21 cellular contexts compared by ENCODE assay signal in the genomic region with DNA sequence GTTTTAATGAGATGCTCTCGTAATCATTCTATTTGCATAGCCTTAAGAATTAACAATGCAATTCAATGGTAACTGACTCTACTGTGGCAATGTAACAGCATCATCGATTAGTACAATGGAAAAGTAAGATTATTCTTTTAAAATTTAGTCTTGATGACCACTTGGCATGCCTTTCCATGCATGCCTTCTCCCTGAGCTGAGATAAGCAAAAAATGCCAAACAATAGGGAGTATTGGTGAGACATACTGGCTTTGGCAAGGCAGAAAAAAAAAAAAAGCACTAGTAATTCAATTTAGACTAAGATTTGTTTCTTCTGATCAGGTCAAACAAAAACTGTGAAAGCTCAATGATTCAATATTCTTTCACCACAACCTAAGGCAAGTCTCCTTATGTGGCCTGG.
"Had no signal": no experiment of that assay in that cellular context is flagged by ENCODE, and none has a peak within 500 bp of the region (broad histone marks: within the 10 kb centered on the region; RNA-seq: fewer than 3 reads in every experiment).

No MANE protein-coding gene starts in this region.

- H3K9me3 ChIP-seq: body of pancreas, esophagus muscularis mucosa, mucosa of descending colon, psoas muscle, sigmoid colon, SJSA1, testis, upper lobe of right lung had no signal

- H3K27me3 ChIP-seq: body of pancreas, esophagus muscularis mucosa, sigmoid colon, SJSA1, testis, upper lobe of right lung had no signal

- FAIRE-seq: frontal cortex had no signal

- H3K27ac ChIP-seq: body of pancreas, dorsolateral prefrontal cortex, esophagus muscularis mucosa, psoas muscle, SJSA1, testis, upper lobe of right lung, WERI-Rb-1 had no signal

- H3K36me3 ChIP-seq: esophagus muscularis mucosa, sigmoid colon, SJSA1, upper lobe of right lung, WERI-Rb-1 had no signal

- H3K4me3 ChIP-seq: body of pancreas, esophagus muscularis mucosa, mucosa of descending colon, psoas muscle, sigmoid colon, SJSA1, testis, upper lobe of right lung had no signal

- DNase-seq: activated CD4-positive, alpha-beta T cell treated with anti-CD3 and anti-CD28 coated beads for 48 hours; activated CD8-positive, alpha-beta memory T cell treated with anti-CD3 and anti-CD28 coated beads, Interleukin-2, amount 50 U/mL, for 48 hours; activated CD8-positive, alpha-beta T cell treated with anti-CD3 and anti-CD28 coated beads, Interleukin-2, amount 10 ng/mL, durations not matched to agents 7 days and 5 days; activated naive CD4-positive, alpha-beta T cell; activated naive CD8-positive, alpha-beta T cell treated with anti-CD3 and anti-CD28 coated beads, Interleukin-2, amount 50 U/mL, for 24 hours; dorsolateral prefrontal cortex; mucosa of descending colon; natural killer cell; occipital lobe; psoas muscle; sigmoid colon; stimulated activated CD4-positive, alpha-beta T cell treated with anti-CD3 and anti-CD28 coated beads, Interleukin-4, amount 100 ng/mL, for 1 hour; stimulated activated CD8-positive, alpha-beta memory T cell treated with anti-CD3 and anti-CD28 coated beads, Interleukin-4, amount 100 ng/mL, for 48 hours; stimulated activated naive CD8-positive, alpha-beta T cell treated with anti-CD3 and anti-CD28 coated beads, Interleukin-15, amount 100 ng/mL, for 72 hours; testis; upper lobe of right lung; WERI-Rb-1 had no signal

- ATAC-seq: activated CD8-positive, alpha-beta T cell treated with anti-CD3 and anti-CD28 coated beads, Interleukin-2, amount 10 ng/mL, durations not matched to agents 7 days and 5 days; body of pancreas; psoas muscle; stimulated activated naive CD8-positive, alpha-beta T cell treated with anti-CD3 and anti-CD28 coated beads, Interleukin-15, amount 100 ng/mL, for 72 hours; upper lobe of right lung had no signal

- H3K4me1 ChIP-seq: body of pancreas, psoas muscle, upper lobe of right lung had no signal
